ENCODE assay signal across 8 cellular contexts in the genomic region with DNA sequence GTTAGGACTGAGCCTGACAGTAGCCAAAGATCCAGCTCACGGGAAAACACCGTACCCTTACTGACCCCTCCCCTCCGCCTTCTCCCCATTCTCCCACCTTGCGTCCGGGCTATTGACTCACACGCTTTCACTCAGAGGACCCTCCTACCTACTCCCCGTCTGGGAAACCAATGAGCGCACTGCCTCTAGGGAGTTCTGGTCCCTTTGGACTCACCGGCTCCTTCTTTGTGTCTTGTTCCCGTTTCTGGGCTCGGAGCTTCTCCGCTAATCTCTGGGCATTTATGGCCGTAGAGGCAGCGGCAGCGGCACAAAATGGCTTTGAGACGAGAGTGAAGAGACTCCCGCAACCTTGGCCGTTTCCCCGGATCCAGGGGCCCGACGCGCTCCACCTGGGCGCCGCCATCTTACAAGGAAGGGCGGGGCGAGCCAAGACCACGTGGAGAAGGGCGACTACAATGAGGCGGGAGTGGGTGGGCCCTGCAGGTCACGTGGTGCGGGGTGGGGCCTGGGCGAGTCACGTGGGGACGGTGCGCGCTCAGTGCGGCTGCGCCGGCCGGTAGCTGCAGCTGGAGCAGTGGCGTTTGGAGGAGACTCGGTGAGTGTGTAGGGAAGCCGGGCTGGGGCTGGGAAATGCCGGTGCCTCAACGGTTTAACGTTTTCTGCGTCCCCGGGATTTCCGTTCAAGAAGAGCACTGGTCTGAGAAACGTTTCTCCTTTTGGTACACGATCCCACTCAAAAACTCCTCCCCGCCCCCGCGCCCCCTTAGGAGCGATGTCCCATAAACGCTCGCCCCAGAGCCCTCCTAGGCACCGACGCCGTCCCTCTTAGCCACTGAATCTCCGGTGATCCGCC. TPM values are rescaled to one million over a fixed set of nuclear protein-coding genes. Genes with fewer than 3 reads are reported as not detected.
DNase-seq lines count a peak whose midpoint lies in the region; ATAC-seq, FAIRE-seq and TF ChIP-seq lines count a peak whose summit lies in the region.

Gene FAM118B (plus strand): TSS at position 547 of the 853 bp plus-strand sequence. CDS start 23,220 bp downstream, outside the sequence.
Gene RPUSD4 (minus strand): TSS at position 415 of the 853 bp plus-strand sequence. CDS start 12 bp downstream, at position 403.

- H3K27ac Mint-ChIP-seq in astrocyte (ENCODE audit: unreplicated experiment) = peak within 1 kb of the TSS; percentile 83

- intact Hi-C loops in aorta (cut with DNase I) = loop anchor here in 1 of 2 donors (2.0 to 10.0 kb wide), 3 partner anchors 56 to 617 kb away; partner anchors contain the start of genes CDON, FOXRED1, SRPRA and STT3A

- no peak for FAIRE-seq in astrocyte (lab: Jason Lieb, UNC)

- peaks cover 31% of the 10 kb centered on the region for H4K20me1 ChIP-seq in astrocyte (ENCODE audit: insufficient read depth, low read length)

- WGBS in aorta, 2 donors = 0% methylated on average over 62 of the region's 62 CpGs

- peaks cover 10% of the 10 kb centered on the region for H3K4me1 Mint-ChIP-seq in astrocyte (ENCODE audit: low read depth, unreplicated experiment)

- H2AFZ ChIP-seq in astrocyte (ENCODE audit: low read depth, low read length) = peak within 1 kb of the TSS; percentile 91

- peaks cover 22% of the 10 kb centered on the region for H3K36me3 ChIP-seq in astrocyte (ENCODE audit: insufficient read depth, low read length)
- no peaks in the 10 kb centered on the region for H3K36me3 ChIP-seq in aorta (ENCODE audit: control insufficient read depth in 1 of 2, insufficient read depth in 2 of 2, low read length in 1 of 2)

- H3K4me3 ChIP-seq in astrocyte (ENCODE audit: insufficient read depth, low read depth, low read length) = peak within 1 kb of the TSS; percentile 99
- H3K4me3 ChIP-seq in aorta (ENCODE audit: low read length in 2 of 2) = peak within 1 kb of the TSS; percentile 73 to 75

- peak within 1 kb of the TSS; percentile 96 for H3K4me3 Mint-ChIP-seq in astrocyte (ENCODE audit: unreplicated experiment)

- peak within 1 kb of the TSS; percentile 93 for H3K4me2 ChIP-seq in astrocyte (ENCODE audit: low read length)

- DNase-seq in NCI-H2029 treated with DMSO at 0.1 percent for 48 hours (lab: John Stamatoyannopoulos, UW) = peak; percentile 90
- peak; percentile 96 for DNase-seq in T-helper 22 cell (ENCODE audit: low read depth)
- peak; percentile 90 for DNase-seq in astrocyte (ENCODE audit: low read depth)
- DNase-seq in hepatic stellate cell (ENCODE audit: low spot score) = peak; percentile 99
- peak; percentile 84 for DNase-seq in renal cortical epithelial cell (ENCODE audit: low read depth)
- peak; percentile 99 to 100 for DNase-seq in aorta

- H3K27me3 ChIP-seq in astrocyte (ENCODE audit: insufficient read depth, low read length) = no peaks in the 10 kb centered on the region
- no peaks in the 10 kb centered on the region for H3K27me3 ChIP-seq in aorta (ENCODE audit: control insufficient read depth in 1 of 2, insufficient read depth in 2 of 2, low read length in 1 of 2)

- peak within 1 kb of the TSS; percentile 88 for H3K9ac ChIP-seq in astrocyte (ENCODE audit: low read length)

- H3K27ac ChIP-seq in astrocyte (ENCODE audit: low read depth, low read length) (peak within 1 kb of the TSS; percentile 73), aorta (ENCODE audit: low read depth in 1 of 2, low read length in 2 of 2) (no peak within 1 kb of the TSS)

- H3K36me3 Mint-ChIP-seq in astrocyte (ENCODE audit: low read depth, unreplicated experiment) = no peaks in the 10 kb centered on the region

- no peaks in the 10 kb centered on the region for H3K9me3 Mint-ChIP-seq in astrocyte (ENCODE audit: unreplicated experiment)

- TF ChIP-seq CTCF in astrocyte (IDR thresholded peaks at IDR 0.05; ENCODE audit: insufficient read depth, low read depth, low read length) = no peak

- ATAC-seq in GM18511 (IDR thresholded peaks at IDR 0.05; ENCODE audit: unreplicated experiment) (peak; percentile 97), HG03025 (IDR thresholded peaks at IDR 0.05; ENCODE audit: low FRiP score, unreplicated experiment) (peak; percentile 98), aorta (ENCODE audit: low FRiP score) (peak; percentile 100)

- peaks cover 57% of the 10 kb centered on the region for H3K79me2 ChIP-seq in astrocyte (ENCODE audit: insufficient read depth, low read length)

- peaks cover 13% of the 10 kb centered on the region for H3K4me1 ChIP-seq in astrocyte (ENCODE audit: insufficient read depth, low read length)
- H3K4me1 ChIP-seq in aorta (ENCODE audit: control insufficient read depth in 1 of 2, insufficient read depth in 2 of 2, low read length in 2 of 2) = peaks cover 0 to 6% of the 10 kb centered on the region in 2 donors

- H3K9me3 ChIP-seq in astrocyte (ENCODE audit: insufficient read depth, low read depth, low read length) (no peaks in the 10 kb centered on the region), aorta (ENCODE audit: control insufficient read depth, low read length) (no peaks in the 10 kb centered on the region)

- H3K27me3 Mint-ChIP-seq in astrocyte (ENCODE audit: low read depth, unreplicated experiment) = no peaks in the 10 kb centered on the region

RNA-seq across cellular contexts. Expression of gene FAM118B, which starts in this region (rescaled TPM):
- total RNA-seq in astrocyte (27.6 and 28.3 TPM in 2 replicates), renal cortical epithelial cell (45.2 and 64.9 TPM in 2 replicates), aorta (10 to 100 TPM; 14.1 to 21.9 TPM)
- polyA plus RNA-seq in aorta = 10 to 100 TPM; 11.9 to 19.0 TPM

RNA-seq across cellular contexts. Expression of gene RPUSD4, which starts in this region (rescaled TPM):
- 19.6 and 21.6 TPM in 2 replicates for total RNA-seq in astrocyte
- total RNA-seq in renal cortical epithelial cell = 28.9 and 46.7 TPM in 2 replicates
- 10 to 100 TPM; 18.1 to 24.0 TPM for total RNA-seq in aorta
- polyA plus RNA-seq in aorta = 10 to 100 TPM; 14.5 to 23.5 TPM
